ENCODE assay signal across 9 cellular contexts in genomic region chr1:154878371-154879355, GRCh38. TPM values are rescaled to one million over a fixed set of nuclear protein-coding genes. Genes with fewer than 3 reads are reported as not detected.
A peak's percentile ranks its signal among the peaks of the same experiment; 100 is the strongest.
DNase-seq lines count a peak whose midpoint lies in the region; ATAC-seq and TF ChIP-seq lines count a peak whose summit lies in the region.
"Had no signal": no experiment of that assay in that cellular context is flagged by ENCODE, and none has a peak within 500 bp of the region (broad histone marks: within the 10 kb centered on the region; RNA-seq: fewer than 3 reads in every experiment).

No MANE protein-coding gene starts in this region.

- H3K4me1 Mint-ChIP-seq in endothelial cell (ENCODE audit: unreplicated experiment) = peaks cover under 1% of the 10 kb centered on the region

- H3K4me3 Mint-ChIP-seq in endothelial cell (ENCODE audit: unreplicated experiment) = no peak overlapping the region
- H3K4me3 Mint-ChIP-seq: dendritic cell treated with granulocyte-macrophage colony-stimulating factor and Interleukin-4, amounts not matched to agents 40 ng/mL and 50 ng/mL, for 4 days had no signal

- peaks cover 4% of the 10 kb centered on the region for H3K36me3 Mint-ChIP-seq in endothelial cell (ENCODE audit: low read depth, unreplicated experiment)

- TF ChIP-seq CTCF in endothelial cell (IDR thresholded peaks at IDR 0.05; ENCODE audit: unreplicated experiment) = peak; percentile 78

- H3K27ac Mint-ChIP-seq in endothelial cell (ENCODE audit: unreplicated experiment) = no peak overlapping the region
- H3K27ac Mint-ChIP-seq: dendritic cell treated with granulocyte-macrophage colony-stimulating factor and Interleukin-4, amounts not matched to agents 40 ng/mL and 50 ng/mL, for 4 days had no signal

- DNase-seq in ELF-1 (ENCODE audit: low read depth, low spot score) = peak; percentile 90
- DNase-seq in NOMO-1 (lab: John Stamatoyannopoulos, UW; ENCODE audit: unreplicated experiment in 2 of 2) = peak; percentile 31 to 60
- DNase-seq in activated CD8-positive, alpha-beta memory T cell treated with anti-CD3 and anti-CD28 coated beads for 4 hours (ENCODE audit: low read depth in 2 of 2) = peak; percentile 44 to 49
- peak; percentile 81 for DNase-seq in endothelial cell (ENCODE audit: low spot score)
- DNase-seq in middle frontal gyrus (ENCODE audit: extremely low spot score, low spot score) = peak; percentile 73
- peak; percentile 40 to 56 for DNase-seq in stimulated activated CD8-positive, alpha-beta memory T cell treated with anti-CD3 and anti-CD28 coated beads, Interleukin-4, amount 100 ng/mL, for 4 hours (ENCODE audit: low read depth in 2 of 2, low spot score in 1 of 2)

- peak; percentile 60 for ATAC-seq in HG03520 (IDR thresholded peaks at IDR 0.05; ENCODE audit: unreplicated experiment)
- no peak for ATAC-seq in HG03095 (IDR thresholded peaks at IDR 0.05; ENCODE audit: unreplicated experiment)

- no peaks in the 10 kb centered on the region for H3K9me3 Mint-ChIP-seq in endothelial cell (ENCODE audit: unreplicated experiment)
- H3K9me3 Mint-ChIP-seq: dendritic cell treated with granulocyte-macrophage colony-stimulating factor and Interleukin-4, amounts not matched to agents 40 ng/mL and 50 ng/mL, for 4 days had no signal

- H3K27me3 Mint-ChIP-seq in endothelial cell (ENCODE audit: unreplicated experiment) = peaks cover 7% of the 10 kb centered on the region

RNA-seq across cellular contexts. Expression of gene KCNN3, which starts 8.6 kb away (rescaled TPM):
- total RNA-seq in endothelial cell (ENCODE audit: unreplicated experiment) = 17.3 TPM

RNA-seq across cellular contexts. Expression of gene PMVK, which starts 57.9 kb away (rescaled TPM):
- 26.7 TPM for total RNA-seq in endothelial cell (ENCODE audit: unreplicated experiment)
